Comparison of ENCODE assay signal across 8 cellular contexts in the genomic region with DNA sequence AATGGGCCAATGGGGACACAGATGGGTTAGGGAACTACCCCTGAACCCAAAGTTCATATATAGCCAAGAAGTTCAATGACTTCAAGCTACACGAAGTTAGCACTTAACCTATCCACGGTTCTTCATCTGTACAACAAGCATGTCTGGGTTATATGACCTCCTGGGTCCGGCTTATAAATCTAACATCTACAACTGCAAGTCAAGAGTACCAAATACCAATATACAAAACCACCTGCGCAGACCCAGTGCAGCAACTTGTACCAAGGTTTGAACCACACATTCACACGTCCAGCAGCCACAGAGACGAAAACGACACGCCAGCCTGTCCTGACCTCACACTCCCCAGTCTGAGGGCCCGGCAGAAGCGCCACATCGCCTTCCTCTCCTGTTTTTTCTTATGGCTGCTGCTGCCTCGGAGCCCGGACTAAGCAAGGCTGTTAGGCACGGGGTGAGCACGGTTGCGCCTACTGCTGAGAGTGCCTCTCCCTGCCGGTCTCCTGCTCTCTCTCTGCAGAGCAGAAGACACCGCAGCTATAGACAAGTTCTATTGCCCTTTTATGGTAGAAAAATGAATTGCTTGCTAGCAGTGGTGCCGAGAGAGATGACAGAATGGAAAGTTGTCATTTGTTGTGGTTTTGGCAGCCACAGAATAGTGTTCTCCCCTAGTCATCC.
DNase-seq lines count a peak whose midpoint lies in the region; ATAC-seq, FAIRE-seq and TF ChIP-seq lines count a peak whose summit lies in the region.

No MANE protein-coding gene starts in this region.

- CTCF ChIA-PET in A549 (lab: Yijun Ruan, JAX), result interaction anchor here (0.8 to 9.8 kb wide), 7 partner anchors 8 to 30 kb away, joined by 3 to 94 read pairs (median 17); no protein-coding TSS in a partner anchor

- peaks cover 46% of the 10 kb centered on the region for H3K4me1 ChIP-seq in A549
- peaks cover 79 to 83% of the 10 kb centered on the region in 2 donors for H3K4me1 ChIP-seq in gastrocnemius medialis
- peaks cover 5% of the 10 kb centered on the region in 2 donors for H3K4me1 ChIP-seq in aorta (ENCODE audit: control insufficient read depth in 1 of 2, insufficient read depth in 2 of 2, low read length in 2 of 2)

- ATAC-seq in A549 (no peak), GM19328 (IDR thresholded peaks at IDR 0.05; ENCODE audit: unreplicated experiment) (peak; percentile 49), gastrocnemius medialis (no peak), aorta (ENCODE audit: low FRiP score) (peak; percentile 71)

- TF ChIP-seq RAD21 in A549 (conservative IDR thresholded peaks at IDR 0.05 in 1 of 2, IDR thresholded peaks at IDR 0.05 in 1 of 2), result no peak

- H3K36me3 Mint-ChIP-seq in IgD-negative memory B cell, result peaks cover 5% of the 10 kb centered on the region

- no peaks in the 10 kb centered on the region for H3K27me3 ChIP-seq in gastrocnemius medialis
- no peaks in the 10 kb centered on the region for H3K27me3 ChIP-seq in aorta (ENCODE audit: control insufficient read depth in 1 of 2, insufficient read depth in 2 of 2, low read length in 1 of 2)
- H3K27me3 ChIP-seq in H7 (ENCODE audit: control insufficient read depth, insufficient read depth, low read length), result no peaks in the 10 kb centered on the region

- TF ChIP-seq POLR2A in A549 (IDR thresholded peaks at IDR 0.05; ENCODE audit: low read length) (no peak), gastrocnemius medialis (IDR thresholded peaks at IDR 0.05) (no peak)

- H3K36me3 ChIP-seq in gastrocnemius medialis, result no peaks in the 10 kb centered on the region
- no peaks in the 10 kb centered on the region for H3K36me3 ChIP-seq in aorta (ENCODE audit: control insufficient read depth in 1 of 2, insufficient read depth in 2 of 2, low read length in 1 of 2)
- H3K36me3 ChIP-seq in H7 (replicated peaks; ENCODE audit: control insufficient read depth, insufficient read depth, low read length), result no peaks in the 10 kb centered on the region; the same call in 1 of the 2 replicates

- in situ Hi-C loops in gastrocnemius medialis (cut with MboI; ENCODE audit: low sequenced_read_pairs in 4 of 4), result no loop called here

- 90% methylated on average over 19 of the region's 19 CpGs for WGBS in A549 (ENCODE audit: missing lambda C conversion rate)
- 2 to 3% methylated on average over 19 of the region's 19 CpGs for WGBS in aorta, 2 donors

- no peak for TF ChIP-seq EP300 in A549 (IDR thresholded peaks at IDR 0.05)

- peaks cover 62 to 85% (median 80%) of the 10 kb centered on the region in 3 donors for H3K4me1 Mint-ChIP-seq in IgD-negative memory B cell

- no peaks in the 10 kb centered on the region for H3K27me3 Mint-ChIP-seq in IgD-negative memory B cell

- intact Hi-C loops in gastrocnemius medialis (cut with DNase I; ENCODE audit: low total_unique reads) (no loop called here), aorta (cut with DNase I) (no loop called here)

- no peak for TF ChIP-seq CTCF in A549 (IDR thresholded peaks at IDR 0.05)
- TF ChIP-seq CTCF in fibroblast of pulmonary artery (IDR thresholded peaks at IDR 0.05; ENCODE audit: low read length, missing control alignments), result no peak
- TF ChIP-seq CTCF in gastrocnemius medialis (IDR thresholded peaks at IDR 0.05 in 4 of 5, conservative IDR thresholded peaks at IDR 0.05 in 1 of 5), result no peak

- POLR2A ChIA-PET in A549 (lab: Yijun Ruan, JAX), result interaction anchor here (0.5 kb wide), 1 partner anchor 40 kb away, joined by 4 read pairs; no protein-coding TSS in a partner anchor

- FAIRE-seq in A549 (lab: Jason Lieb, UNC), result no peak

- H3K4me2 ChIP-seq in A549, result no peak overlapping the region

- H3K27ac Mint-ChIP-seq in IgD-negative memory B cell, result peak overlapping the region; percentile 81 to 97 (median 96)

- peak overlapping the region; percentile 69 to 94 (median 91) for H3K4me3 Mint-ChIP-seq in IgD-negative memory B cell

- DNase-seq in A549 (ENCODE audit: low read depth in 1 of 2, low spot score in 1 of 2) (no peak), fibroblast of pulmonary artery (ENCODE audit: low read depth) (peak; percentile 89), gastrocnemius medialis (no peak), aorta (peak; percentile 79 to 89), H7 (no peak)
- DNase-seq in activated CD8-positive, alpha-beta memory T cell treated with anti-CD3 and anti-CD28 coated beads, Interleukin-2, amount 50 U/mL, for 48 hours, result peak; percentile 85

- H3K27ac ChIP-seq in A549, result peak overlapping the region; percentile 86 to 95; a peak in 3 of 6 replicates
- peak overlapping the region; percentile 83 to 89 (median 86) for H3K27ac ChIP-seq in gastrocnemius medialis
- H3K27ac ChIP-seq in aorta (ENCODE audit: low read depth in 1 of 2, low read length in 2 of 2), result peak overlapping the region; percentile 99 to 100

- H3K9me3 ChIP-seq in A549 (no peaks in the 10 kb centered on the region), gastrocnemius medialis (no peaks in the 10 kb centered on the region), aorta (ENCODE audit: control insufficient read depth, low read length) (no peaks in the 10 kb centered on the region)

- H3K4me3 ChIP-seq in A549 (no peak overlapping the region), fibroblast of pulmonary artery (replicated peaks; ENCODE audit: low read depth, low read length) (peak overlapping the region; percentile 15), gastrocnemius medialis (no peak overlapping the region), aorta (ENCODE audit: low read length in 2 of 2) (peak overlapping the region; percentile 40 to 44), H7 (ENCODE audit: insufficient read depth, low read depth, low read length) (no peak overlapping the region)

- no peaks in the 10 kb centered on the region for H3K9me3 Mint-ChIP-seq in IgD-negative memory B cell

TF ChIP-seq in A549, 52 proteins besides CTCF, POLR2A, EP300 and RAD21:
- no peak for TF ChIP-seq RNF2 (IDR thresholded peaks at IDR 0.05; ENCODE audit: borderline replicate concordance, low read depth)
- TF ChIP-seq SREBF2 (IDR thresholded peaks at IDR 0.05), result no peak
- no peak for TF ChIP-seq HOXA7 (CRISPR knock-in tag; IDR thresholded peaks at IDR 0.05)

Comparison
In these comparisons a context has a peak if more than half of its experiments do, and no peak if none do; other contexts are left out.
1. ATAC-seq: peak in GM19328 (single experiment) and aorta (single experiment); none in A549 (0 of 2) and gastrocnemius medialis (0 of 2).
2. DNase-seq: peak in activated CD8-positive, alpha-beta memory T cell treated with anti-CD3 and anti-CD28 coated beads, Interleukin-2, amount 50 U/mL, for 48 hours (single experiment), fibroblast of pulmonary artery (single experiment) and aorta (2 of 2); none in A549 (0 of 2), gastrocnemius medialis (0 of 2) and H7 (single experiment).
3. H3K4me3 ChIP-seq: peak in fibroblast of pulmonary artery (single experiment) and aorta (2 of 2); none in A549 (single experiment), gastrocnemius medialis (0 of 4) and H7 (single experiment).
4. Peak in every context shown above with its lines, with median percentiles within 50 percentile points of each other: H3K27ac ChIP-seq.